Comparison of ENCODE assay signal across 8 cellular contexts in the genomic region with DNA sequence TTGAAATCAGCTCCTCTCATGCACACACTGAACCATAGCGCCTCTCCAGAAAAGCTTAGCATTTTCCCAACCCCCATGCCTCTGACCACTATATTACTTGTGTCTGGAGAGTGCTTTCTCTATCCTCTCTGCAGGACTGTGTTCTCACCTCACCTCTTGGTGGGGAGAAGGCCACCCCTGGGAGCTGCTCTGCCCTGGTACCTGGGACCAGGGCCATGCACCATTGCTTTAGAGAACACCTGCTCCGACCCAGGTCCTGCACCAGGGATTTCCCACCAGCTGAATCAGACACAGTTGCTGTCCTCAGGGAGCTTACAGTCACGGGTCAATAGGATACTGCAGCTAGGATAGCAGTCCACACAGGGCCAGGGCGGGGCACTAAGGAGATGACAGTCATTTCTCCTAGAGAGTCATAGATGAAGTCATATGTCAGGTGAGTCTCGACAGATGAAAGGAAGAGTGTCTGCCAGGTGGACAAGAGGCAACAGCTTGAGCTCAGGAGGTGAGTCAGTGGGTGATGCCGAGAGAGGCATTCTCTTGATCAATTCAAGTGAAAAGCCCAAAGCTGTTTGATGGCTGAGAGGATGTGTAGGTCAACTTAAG. TPM values are rescaled to one million over a fixed set of nuclear protein-coding genes. Genes with fewer than 3 reads are reported as not detected.
DNase-seq lines count a peak whose midpoint lies in the region; ATAC-seq lines count a peak whose summit lies in the region.

No MANE protein-coding gene starts in this region.

- intact Hi-C loops in activated CD4-positive, alpha-beta T cell treated with anti-CD3 and anti-CD28 coated beads for 36 hours (cut with DNase I, micrococcal nuclease): loop anchor here (1.0 to 10.0 kb wide), 13 partner anchors 25 to 989 kb away; a partner anchor contains a TSS

- H3K27ac Mint-ChIP-seq in activated CD4-positive, alpha-beta T cell treated with anti-CD3 and anti-CD28 coated beads for 36 hours: peak overlapping the region; percentile 8

- in situ Hi-C loops in KBM-7 (cut with MboI; ENCODE audit: low pct_unique_long_range_greater_than_20kb, low sequenced_read_pairs): no loop called here

- peaks cover 6% of the 10 kb centered on the region for H3K9me3 Mint-ChIP-seq in activated CD4-positive, alpha-beta T cell treated with anti-CD3 and anti-CD28 coated beads for 36 hours (ENCODE audit: low read depth)

- peak overlapping the region; percentile 95 for H3K4me3 Mint-ChIP-seq in activated CD4-positive, alpha-beta T cell treated with anti-CD3 and anti-CD28 coated beads for 36 hours

- CTCF ChIA-PET in activated CD4-positive, alpha-beta T cell treated with anti-CD3 and anti-CD28 coated beads for 36 hours (lab: Charles Lee): interaction anchor here (0.6 to 2.4 kb wide), 12 partner anchors 9 to 145 kb away, joined by 3 to 16 read pairs (median 4); no protein-coding TSS in a partner anchor

- peak; percentile 55 for ATAC-seq in activated CD4-positive, alpha-beta T cell treated with anti-CD3 and anti-CD28 coated beads for 36 hours

- DNase-seq in activated CD4-positive, alpha-beta T cell treated with anti-CD3 and anti-CD28 coated beads for 36 hours: peak; percentile 59
- DNase-seq in activated CD4-positive, alpha-beta T cell treated with anti-CD3 and anti-CD28 coated beads, Interleukin-2, amount 50 U/mL, for 1 hour: no peak
- DNase-seq in RPMI8226: peak; percentile 20
- peak; percentile 13 for DNase-seq in effector CD4-positive, alpha-beta T cell
- DNase-seq in stimulated activated naive CD4-positive, alpha-beta T cell treated with Interleukin-2 at 50 U/mL for 16 hours (lab: John Stamatoyannopoulos, UW): peak; percentile 5
- no peak for DNase-seq in GM03348 (ENCODE audit: low spot score)
- no peak for DNase-seq in GM19240 (ENCODE audit: insufficient read length, low spot score)
- no peak for DNase-seq in KBM-7

- peaks cover 26% of the 10 kb centered on the region for H3K4me1 Mint-ChIP-seq in activated CD4-positive, alpha-beta T cell treated with anti-CD3 and anti-CD28 coated beads for 36 hours

- peaks cover 6% of the 10 kb centered on the region for H3K27me3 Mint-ChIP-seq in activated CD4-positive, alpha-beta T cell treated with anti-CD3 and anti-CD28 coated beads for 36 hours

- POLR2A ChIA-PET in activated CD4-positive, alpha-beta T cell treated with anti-CD3 and anti-CD28 coated beads for 36 hours (lab: Charles Lee): no interaction called here

- H3K36me3 Mint-ChIP-seq in activated CD4-positive, alpha-beta T cell treated with anti-CD3 and anti-CD28 coated beads for 36 hours (ENCODE audit: low read depth): no peaks in the 10 kb centered on the region

RNA-seq across cellular contexts. Expression of a gene that starts 0.6 kb away (rescaled TPM):
- 10 to 100 TPM in 1 of 2 experiments, 1 to 10 TPM in 1; 10.0 to 16.9 TPM for total RNA-seq in activated CD4-positive, alpha-beta T cell treated with anti-CD3 and anti-CD28 coated beads for 36 hours

Comparison
In these comparisons a context has a peak if more than half of its experiments do, and no peak if none do; other contexts are left out.
1. DNase-seq: peak in activated CD4-positive, alpha-beta T cell treated with anti-CD3 and anti-CD28 coated beads for 36 hours (single experiment), RPMI8226 (single experiment), effector CD4-positive, alpha-beta T cell (single experiment) and stimulated activated naive CD4-positive, alpha-beta T cell treated with Interleukin-2 at 50 U/mL for 16 hours (single experiment); none in activated CD4-positive, alpha-beta T cell treated with anti-CD3 and anti-CD28 coated beads, Interleukin-2, amount 50 U/mL, for 1 hour (single experiment), GM03348 (single experiment), GM19240 (single experiment) and KBM-7 (single experiment).